In the genomic region with DNA sequence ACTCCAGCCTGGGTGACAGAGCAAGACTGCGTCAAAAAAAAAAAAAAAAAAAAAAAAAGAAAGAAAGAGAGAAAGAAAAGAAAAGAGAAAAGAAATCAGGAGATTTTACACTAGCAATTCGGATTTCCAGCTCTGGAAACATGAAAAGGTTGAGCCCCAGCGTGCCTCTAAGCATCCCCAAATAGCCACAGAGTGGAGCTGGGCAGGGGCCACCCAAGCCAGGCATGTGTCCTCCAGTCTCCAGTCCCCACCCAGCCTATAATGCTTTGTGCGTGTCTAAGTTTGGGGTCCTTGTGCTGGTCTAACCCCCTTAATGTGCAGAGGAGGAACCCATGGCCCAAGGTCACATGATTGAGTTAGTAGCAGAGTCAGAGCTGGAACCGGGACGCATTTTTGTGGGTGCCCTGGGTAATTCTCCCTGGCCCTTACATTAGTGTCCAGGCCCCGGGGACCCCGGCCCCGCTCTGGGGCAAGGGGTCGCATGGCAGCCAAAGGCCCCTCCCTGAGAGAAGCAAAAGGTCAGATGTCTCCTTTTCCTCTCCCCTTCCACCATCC, we compare ENCODE assay signal across 2 cellular contexts.
TF ChIP-seq lines count a peak whose summit lies in the region.

No MANE protein-coding gene starts in this region.

TF ChIP-seq in SK-N-SH, 30 proteins besides CTCF, POLR2A, EP300 and RAD21 (continued from another document):
- TF ChIP-seq, protein P1, sequence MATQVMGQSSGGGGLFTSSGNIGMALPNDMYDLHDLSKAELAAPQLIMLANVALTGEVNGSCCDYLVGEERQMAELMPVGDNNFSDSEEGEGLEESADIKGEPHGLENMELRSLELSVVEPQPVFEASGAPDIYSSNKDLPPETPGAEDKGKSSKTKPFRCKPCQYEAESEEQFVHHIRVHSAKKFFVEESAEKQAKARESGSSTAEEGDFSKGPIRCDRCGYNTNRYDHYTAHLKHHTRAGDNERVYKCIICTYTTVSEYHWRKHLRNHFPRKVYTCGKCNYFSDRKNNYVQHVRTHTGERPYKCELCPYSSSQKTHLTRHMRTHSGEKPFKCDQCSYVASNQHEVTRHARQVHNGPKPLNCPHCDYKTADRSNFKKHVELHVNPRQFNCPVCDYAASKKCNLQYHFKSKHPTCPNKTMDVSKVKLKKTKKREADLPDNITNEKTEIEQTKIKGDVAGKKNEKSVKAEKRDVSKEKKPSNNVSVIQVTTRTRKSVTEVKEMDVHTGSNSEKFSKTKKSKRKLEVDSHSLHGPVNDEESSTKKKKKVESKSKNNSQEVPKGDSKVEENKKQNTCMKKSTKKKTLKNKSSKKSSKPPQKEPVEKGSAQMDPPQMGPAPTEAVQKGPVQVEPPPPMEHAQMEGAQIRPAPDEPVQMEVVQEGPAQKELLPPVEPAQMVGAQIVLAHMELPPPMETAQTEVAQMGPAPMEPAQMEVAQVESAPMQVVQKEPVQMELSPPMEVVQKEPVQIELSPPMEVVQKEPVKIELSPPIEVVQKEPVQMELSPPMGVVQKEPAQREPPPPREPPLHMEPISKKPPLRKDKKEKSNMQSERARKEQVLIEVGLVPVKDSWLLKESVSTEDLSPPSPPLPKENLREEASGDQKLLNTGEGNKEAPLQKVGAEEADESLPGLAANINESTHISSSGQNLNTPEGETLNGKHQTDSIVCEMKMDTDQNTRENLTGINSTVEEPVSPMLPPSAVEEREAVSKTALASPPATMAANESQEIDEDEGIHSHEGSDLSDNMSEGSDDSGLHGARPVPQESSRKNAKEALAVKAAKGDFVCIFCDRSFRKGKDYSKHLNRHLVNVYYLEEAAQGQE (IDR thresholded peaks at IDR 0.05; ENCODE audit: low read depth, low read length), result no peak
- no peak for TF ChIP-seq CHD2 (IDR thresholded peaks at IDR 0.05; ENCODE audit: low read length, partially characterized antibody)
- no peak for TF ChIP-seq RXRA (IDR thresholded peaks at IDR 0.05; ENCODE audit: borderline replicate concordance, low read depth)
- TF ChIP-seq JUND (IDR thresholded peaks at IDR 0.05), result no peak
- no peak for TF ChIP-seq MXI1 (IDR thresholded peaks at IDR 0.05; ENCODE audit: low read depth, low read length)
- TF ChIP-seq YY1 (IDR thresholded peaks at IDR 0.05; ENCODE audit: low read depth), result no peak

TF ChIP-seq in SK-N-SH treated with all-trans-retinoic acid at 6 μM for 48 hours, 23 proteins besides CTCF, POLR2A, EP300 and RAD21 (continued from another document):
- TF ChIP-seq, protein P2, sequence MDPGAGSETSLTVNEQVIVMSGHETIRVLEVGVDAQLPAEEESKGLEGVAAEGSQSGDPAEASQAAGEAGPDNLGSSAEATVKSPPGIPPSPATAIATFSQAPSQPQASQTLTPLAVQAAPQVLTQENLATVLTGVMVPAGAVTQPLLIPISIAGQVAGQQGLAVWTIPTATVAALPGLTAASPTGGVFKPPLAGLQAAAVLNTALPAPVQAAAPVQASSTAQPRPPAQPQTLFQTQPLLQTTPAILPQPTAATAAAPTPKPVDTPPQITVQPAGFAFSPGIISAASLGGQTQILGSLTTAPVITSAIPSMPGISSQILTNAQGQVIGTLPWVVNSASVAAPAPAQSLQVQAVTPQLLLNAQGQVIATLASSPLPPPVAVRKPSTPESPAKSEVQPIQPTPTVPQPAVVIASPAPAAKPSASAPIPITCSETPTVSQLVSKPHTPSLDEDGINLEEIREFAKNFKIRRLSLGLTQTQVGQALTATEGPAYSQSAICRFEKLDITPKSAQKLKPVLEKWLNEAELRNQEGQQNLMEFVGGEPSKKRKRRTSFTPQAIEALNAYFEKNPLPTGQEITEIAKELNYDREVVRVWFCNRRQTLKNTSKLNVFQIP (CRISPR knock-in tag; IDR thresholded peaks at IDR 0.05; ENCODE audit: borderline replicate concordance, low read depth), result no peak
- TF ChIP-seq ZNF70 (CRISPR knock-in tag; IDR thresholded peaks at IDR 0.05) (no peak), TCF4 (CRISPR knock-in tag; IDR thresholded peaks at IDR 0.05; ENCODE audit: borderline replicate concordance) (no peak), ARNTL (CRISPR knock-in tag; IDR thresholded peaks at IDR 0.05; ENCODE audit: borderline replicate concordance, low read depth) (no peak), ISL1 (CRISPR knock-in tag; IDR thresholded peaks at IDR 0.05) (no peak), ZNF565 (CRISPR knock-in tag; conservative IDR thresholded peaks at IDR 0.05; ENCODE audit: low read depth) (no peak), CSDC2 (CRISPR knock-in tag; IDR thresholded peaks at IDR 0.05) (no peak), ZC3H10 (CRISPR knock-in tag; IDR thresholded peaks at IDR 0.05) (no peak), SNAI2 (CRISPR knock-in tag; IDR thresholded peaks at IDR 0.05) (no peak)
- TF ChIP-seq, protein P3, sequence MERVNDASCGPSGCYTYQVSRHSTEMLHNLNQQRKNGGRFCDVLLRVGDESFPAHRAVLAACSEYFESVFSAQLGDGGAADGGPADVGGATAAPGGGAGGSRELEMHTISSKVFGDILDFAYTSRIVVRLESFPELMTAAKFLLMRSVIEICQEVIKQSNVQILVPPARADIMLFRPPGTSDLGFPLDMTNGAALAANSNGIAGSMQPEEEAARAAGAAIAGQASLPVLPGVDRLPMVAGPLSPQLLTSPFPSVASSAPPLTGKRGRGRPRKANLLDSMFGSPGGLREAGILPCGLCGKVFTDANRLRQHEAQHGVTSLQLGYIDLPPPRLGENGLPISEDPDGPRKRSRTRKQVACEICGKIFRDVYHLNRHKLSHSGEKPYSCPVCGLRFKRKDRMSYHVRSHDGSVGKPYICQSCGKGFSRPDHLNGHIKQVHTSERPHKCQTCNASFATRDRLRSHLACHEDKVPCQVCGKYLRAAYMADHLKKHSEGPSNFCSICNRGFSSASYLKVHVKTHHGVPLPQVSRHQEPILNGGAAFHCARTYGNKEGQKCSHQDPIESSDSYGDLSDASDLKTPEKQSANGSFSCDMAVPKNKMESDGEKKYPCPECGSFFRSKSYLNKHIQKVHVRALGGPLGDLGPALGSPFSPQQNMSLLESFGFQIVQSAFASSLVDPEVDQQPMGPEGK (CRISPR knock-in tag; IDR thresholded peaks at IDR 0.05; ENCODE audit: borderline replicate concordance), result no peak
- TF ChIP-seq, protein P4, sequence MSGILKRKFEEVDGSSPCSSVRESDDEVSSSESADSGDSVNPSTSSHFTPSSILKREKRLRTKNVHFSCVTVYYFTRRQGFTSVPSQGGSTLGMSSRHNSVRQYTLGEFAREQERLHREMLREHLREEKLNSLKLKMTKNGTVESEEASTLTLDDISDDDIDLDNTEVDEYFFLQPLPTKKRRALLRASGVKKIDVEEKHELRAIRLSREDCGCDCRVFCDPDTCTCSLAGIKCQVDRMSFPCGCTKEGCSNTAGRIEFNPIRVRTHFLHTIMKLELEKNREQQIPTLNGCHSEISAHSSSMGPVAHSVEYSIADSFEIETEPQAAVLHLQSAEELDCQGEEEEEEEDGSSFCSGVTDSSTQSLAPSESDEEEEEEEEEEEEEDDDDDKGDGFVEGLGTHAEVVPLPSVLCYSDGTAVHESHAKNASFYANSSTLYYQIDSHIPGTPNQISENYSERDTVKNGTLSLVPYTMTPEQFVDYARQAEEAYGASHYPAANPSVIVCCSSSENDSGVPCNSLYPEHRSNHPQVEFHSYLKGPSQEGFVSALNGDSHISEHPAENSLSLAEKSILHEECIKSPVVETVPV (CRISPR knock-in tag; IDR thresholded peaks at IDR 0.05), result no peak
